In the genomic region with DNA sequence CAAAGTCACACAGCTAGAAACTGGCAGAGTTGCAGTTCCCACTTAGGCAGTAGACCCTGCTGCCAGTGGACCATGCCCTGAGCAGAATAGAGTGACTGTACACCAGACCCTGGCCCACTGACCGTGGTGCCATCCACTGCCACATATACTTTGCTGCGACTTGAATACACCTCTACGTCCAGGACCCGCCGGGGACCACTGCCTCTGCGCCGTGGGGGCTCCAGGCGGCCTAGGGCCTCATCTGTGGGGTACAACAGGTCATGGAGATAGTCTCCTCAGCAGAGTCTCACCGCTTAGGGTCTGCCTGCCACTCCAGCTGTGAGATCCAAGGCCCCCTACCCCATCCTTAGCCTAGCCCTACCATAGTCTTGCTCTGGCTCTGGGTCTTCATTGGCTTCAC, we compare ENCODE assay signal across 16 cellular contexts. TPM values are rescaled to one million over a fixed set of nuclear protein-coding genes. Genes with fewer than 3 reads are reported as not detected.
DNase-seq lines count a peak whose midpoint lies in the region; ATAC-seq and TF ChIP-seq lines count a peak whose summit lies in the region.
"Had no signal": no experiment of that assay in that cellular context is flagged by ENCODE, and none has a peak within 500 bp of the region (broad histone marks: within the 10 kb centered on the region; RNA-seq: fewer than 3 reads in every experiment).

No MANE protein-coding gene starts in this region.

- H3K27ac Mint-ChIP-seq in stimulated activated naive CD8-positive, alpha-beta T cell treated with anti-CD3 and anti-CD28 coated beads, Interleukin-15, amount 100 ng/mL, for 72 hours: no peak overlapping the region
- peak overlapping the region; percentile 8 to 32 for H3K27ac Mint-ChIP-seq in activated naive CD4-positive, alpha-beta T cell treated with anti-CD3 and anti-CD28 coated beads, Interleukin-2, amount 50 U/mL, for 72 hours
- no peak overlapping the region for H3K27ac Mint-ChIP-seq in mesothelial cell of epicardium

- H3K27ac ChIP-seq in gastrocnemius medialis: no peak overlapping the region
- H3K27ac ChIP-seq: brain microvascular endothelial cell had no signal

- H3K9me3 ChIP-seq in gastrocnemius medialis: no peaks in the 10 kb centered on the region

- intact Hi-C loops in gastrocnemius medialis (cut with DNase I; ENCODE audit: low total_unique reads): no loop called here

- DNase-seq in stimulated activated naive CD8-positive, alpha-beta T cell treated with anti-CD3 and anti-CD28 coated beads, Interleukin-15, amount 100 ng/mL, for 72 hours: no peak
- DNase-seq in stimulated activated naive CD8-positive, alpha-beta T cell treated with anti-CD3 and anti-CD28 coated beads, Interleukin-15, Interleukin-2, amounts not matched to agents 100 U/mL and 50 U/mL, for 24 hours: no peak
- DNase-seq in activated naive CD4-positive, alpha-beta T cell treated with anti-CD3 and anti-CD28 coated beads, Interleukin-2, amount 50 U/mL, for 72 hours (ENCODE audit: low spot score in 2 of 2): no peak
- DNase-seq in mesothelial cell of epicardium (ENCODE audit: low spot score in 2 of 2, unreplicated experiment in 2 of 2) (no peak), A172 (ENCODE audit: low spot score) (no peak), gastrocnemius medialis (no peak)
- DNase-seq: brain microvascular endothelial cell; effector CD8-positive, alpha-beta T cell; NCI-H2029; NCI-H526 treated with DMSO at 0.1 percent for 48 hours; posterior cingulate gyrus had no signal

- in situ Hi-C loops in gastrocnemius medialis (cut with MboI; ENCODE audit: low sequenced_read_pairs in 4 of 4): no loop called here

- H3K9me3 Mint-ChIP-seq in stimulated activated naive CD8-positive, alpha-beta T cell treated with anti-CD3 and anti-CD28 coated beads, Interleukin-15, amount 100 ng/mL, for 72 hours: no peaks in the 10 kb centered on the region
- no peaks in the 10 kb centered on the region for H3K9me3 Mint-ChIP-seq in activated naive CD4-positive, alpha-beta T cell treated with anti-CD3 and anti-CD28 coated beads, Interleukin-2, amount 50 U/mL, for 72 hours
- H3K9me3 Mint-ChIP-seq in mesothelial cell of epicardium: no peaks in the 10 kb centered on the region

- H3K36me3 ChIP-seq in gastrocnemius medialis: peaks cover 0 to 54% of the 10 kb centered on the region in 2 donors

- H3K4me3 ChIP-seq in gastrocnemius medialis: no peak overlapping the region

- H3K27me3 Mint-ChIP-seq in stimulated activated naive CD8-positive, alpha-beta T cell treated with anti-CD3 and anti-CD28 coated beads, Interleukin-15, amount 100 ng/mL, for 72 hours: no peaks in the 10 kb centered on the region
- no peaks in the 10 kb centered on the region for H3K27me3 Mint-ChIP-seq in mesothelial cell of epicardium (ENCODE audit: low read depth)

- no peak for TF ChIP-seq POLR2A in gastrocnemius medialis (IDR thresholded peaks at IDR 0.05)

- H3K36me3 Mint-ChIP-seq in activated naive CD4-positive, alpha-beta T cell treated with anti-CD3 and anti-CD28 coated beads, Interleukin-2, amount 50 U/mL, for 72 hours: no peaks in the 10 kb centered on the region
- H3K36me3 Mint-ChIP-seq in mesothelial cell of epicardium: peaks cover 12% of the 10 kb centered on the region

- H3K4me1 Mint-ChIP-seq in stimulated activated naive CD8-positive, alpha-beta T cell treated with anti-CD3 and anti-CD28 coated beads, Interleukin-15, amount 100 ng/mL, for 72 hours: peaks cover 19% of the 10 kb centered on the region
- H3K4me1 Mint-ChIP-seq in mesothelial cell of epicardium: peaks cover 12% of the 10 kb centered on the region

- H3K27me3 ChIP-seq in gastrocnemius medialis: no peaks in the 10 kb centered on the region
- H3K27me3 ChIP-seq: brain microvascular endothelial cell had no signal

- no peak for ATAC-seq in stimulated activated naive CD8-positive, alpha-beta T cell treated with anti-CD3 and anti-CD28 coated beads, Interleukin-15, amount 100 ng/mL, for 72 hours
- no peak for ATAC-seq in stimulated activated naive CD8-positive, alpha-beta T cell treated with anti-CD3 and anti-CD28 coated beads, Interleukin-15, Interleukin-2, amounts not matched to agents 100 U/mL and 50 U/mL, for 24 hours
- ATAC-seq in activated naive CD4-positive, alpha-beta T cell treated with anti-CD3 and anti-CD28 coated beads, Interleukin-2, amount 50 U/mL, for 72 hours: no peak
- no peak for ATAC-seq in HG03521 (IDR thresholded peaks at IDR 0.05; ENCODE audit: unreplicated experiment)
- ATAC-seq in HG03432 (IDR thresholded peaks at IDR 0.05; ENCODE audit: unreplicated experiment): no peak
- no peak for ATAC-seq in gastrocnemius medialis

- H3K4me1 ChIP-seq in gastrocnemius medialis: peaks cover 21% of the 10 kb centered on the region in 2 donors

- no peak for TF ChIP-seq CTCF in mesothelial cell of epicardium (IDR thresholded peaks at IDR 0.05; ENCODE audit: unreplicated experiment)
- no peak for TF ChIP-seq CTCF in gastrocnemius medialis (IDR thresholded peaks at IDR 0.05 in 4 of 5, conservative IDR thresholded peaks at IDR 0.05 in 1 of 5)

- peak overlapping the region; percentile 56 to 85 for H3K4me3 Mint-ChIP-seq in stimulated activated naive CD8-positive, alpha-beta T cell treated with anti-CD3 and anti-CD28 coated beads, Interleukin-15, amount 100 ng/mL, for 72 hours
- peak overlapping the region; percentile 80 for H3K4me3 Mint-ChIP-seq in mesothelial cell of epicardium

RNA-seq across cellular contexts. Expression of gene POMGNT1, which starts 1.6 kb away (rescaled TPM):
- 10 to 100 TPM; 29.0 to 50.7 TPM for total RNA-seq in activated naive CD4-positive, alpha-beta T cell treated with anti-CD3 and anti-CD28 coated beads, Interleukin-2, amount 50 U/mL, for 72 hours
- total RNA-seq in mesothelial cell of epicardium (87.1 to 95.6 TPM (median 91.6 TPM) in 3 replicates), gastrocnemius medialis (100 to 1,000 TPM in 1 of 4 donors, 10 to 100 TPM in 3; 66.2 to 107 (median 92.2) TPM)
- 85.5 and 89.7 TPM in 2 replicates for total RNA-seq in A172 (2014; rRNA removed; shearing (Covaris generic))

RNA-seq across cellular contexts. Expression of gene LURAP1, which starts 6.5 kb away (rescaled TPM):
- under 1 TPM in 1 of 2 donors, not detected in 1; 0.21 TPM for total RNA-seq in activated naive CD4-positive, alpha-beta T cell treated with anti-CD3 and anti-CD28 coated beads, Interleukin-2, amount 50 U/mL, for 72 hours
- total RNA-seq in mesothelial cell of epicardium (2.1 to 2.8 TPM (median 2.6 TPM) in 3 replicates), gastrocnemius medialis (1 to 10 TPM in 1 of 4 donors, under 1 TPM in 2, not detected in 1; 0.39 to 1.9 (median 0.47) TPM)
- total RNA-seq in A172 (2014; rRNA removed; shearing (Covaris generic)): 2.5 and 4.2 TPM in 2 replicates

RNA-seq across cellular contexts. Expression of gene P3R3URF, which starts 20.3 kb away (rescaled TPM):
- not detected for total RNA-seq in activated naive CD4-positive, alpha-beta T cell treated with anti-CD3 and anti-CD28 coated beads, Interleukin-2, amount 50 U/mL, for 72 hours
- total RNA-seq in mesothelial cell of epicardium (not detected in 3 replicates), gastrocnemius medialis (not detected)
- not detected in 2 replicates for total RNA-seq in A172 (2014; rRNA removed; shearing (Covaris generic))
- total RNA-seq: mesenteric fat pad; T-helper 1 cell treated with Interleukin-12 subunit alpha and Interleukin-12 subunit beta and Interleukin-4 antibody, amounts not matched to agents 30 ng/mL and 1 ng/mL, for 36 hours; temporal lobe had no signal

RNA-seq across cellular contexts. Expression of gene TSPAN1, which starts 21.7 kb away (rescaled TPM):
- total RNA-seq in activated naive CD4-positive, alpha-beta T cell treated with anti-CD3 and anti-CD28 coated beads, Interleukin-2, amount 50 U/mL, for 72 hours: not detected
- total RNA-seq in mesothelial cell of epicardium (0.51 to 0.63 TPM (median 0.52 TPM) in 3 replicates), gastrocnemius medialis (10 to 100 TPM in 1 of 4 donors, 1 to 10 TPM in 2, under 1 TPM in 1; 0.88 to 10.7 (median 6.0) TPM)
- total RNA-seq in A172 (2014; rRNA removed; shearing (Covaris generic)): 1.6 and 2.3 TPM in 2 replicates

RNA-seq across cellular contexts. Expression of gene RAD54L, which starts 51.0 kb away (rescaled TPM):
- total RNA-seq in activated naive CD4-positive, alpha-beta T cell treated with anti-CD3 and anti-CD28 coated beads, Interleukin-2, amount 50 U/mL, for 72 hours: 100 to 1,000 TPM in 1 of 2 donors, 10 to 100 TPM in 1; 61.7 to 118 TPM
- total RNA-seq in mesothelial cell of epicardium (11.2 to 12.2 TPM (median 11.7 TPM) in 3 replicates), gastrocnemius medialis (1 to 10 TPM in 1 of 4 donors, not detected in 3; 1.1 TPM)
- total RNA-seq in A172 (2014; rRNA removed; shearing (Covaris generic)): 8.5 and 10.5 TPM in 2 replicates
- total RNA-seq: mesenteric fat pad had no signal

Comparison
In these comparisons a context has a peak if more than half of its experiments do, and no peak if none do; other contexts are left out.
1. H3K27ac Mint-ChIP-seq: peak in activated naive CD4-positive, alpha-beta T cell treated with anti-CD3 and anti-CD28 coated beads, Interleukin-2, amount 50 U/mL, for 72 hours (2 of 2); none in stimulated activated naive CD8-positive, alpha-beta T cell treated with anti-CD3 and anti-CD28 coated beads, Interleukin-15, amount 100 ng/mL, for 72 hours (0 of 2) and mesothelial cell of epicardium (single experiment).